ENCODE assay signal across 1 cellular context in the genomic region with DNA sequence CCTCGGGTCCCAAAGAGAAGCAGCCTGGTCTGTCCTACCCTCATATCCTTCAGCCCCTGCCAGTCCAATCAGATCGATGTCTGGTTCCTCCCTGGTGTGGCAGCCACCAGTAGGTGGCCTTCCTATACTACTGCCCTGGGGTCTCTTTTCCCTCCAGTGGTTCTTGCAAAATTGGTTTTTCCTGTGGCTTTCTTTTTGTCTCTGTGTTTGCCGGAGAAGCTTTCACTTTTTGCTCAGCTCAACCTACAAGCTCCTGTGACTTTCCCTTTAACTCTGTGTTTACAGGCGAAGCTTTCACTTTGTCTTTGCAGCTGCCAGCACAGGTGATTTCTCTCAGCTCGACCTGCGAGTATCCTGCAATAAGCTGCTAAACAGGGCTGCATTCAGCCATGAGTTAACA.
TF ChIP-seq lines count a peak whose summit lies in the region.

No MANE protein-coding gene starts in this region.

TF ChIP-seq in K562, 482 proteins besides CTCF, POLR2A, EP300 and RAD21 (continued from another document):
- TF ChIP-seq, protein P1, sequence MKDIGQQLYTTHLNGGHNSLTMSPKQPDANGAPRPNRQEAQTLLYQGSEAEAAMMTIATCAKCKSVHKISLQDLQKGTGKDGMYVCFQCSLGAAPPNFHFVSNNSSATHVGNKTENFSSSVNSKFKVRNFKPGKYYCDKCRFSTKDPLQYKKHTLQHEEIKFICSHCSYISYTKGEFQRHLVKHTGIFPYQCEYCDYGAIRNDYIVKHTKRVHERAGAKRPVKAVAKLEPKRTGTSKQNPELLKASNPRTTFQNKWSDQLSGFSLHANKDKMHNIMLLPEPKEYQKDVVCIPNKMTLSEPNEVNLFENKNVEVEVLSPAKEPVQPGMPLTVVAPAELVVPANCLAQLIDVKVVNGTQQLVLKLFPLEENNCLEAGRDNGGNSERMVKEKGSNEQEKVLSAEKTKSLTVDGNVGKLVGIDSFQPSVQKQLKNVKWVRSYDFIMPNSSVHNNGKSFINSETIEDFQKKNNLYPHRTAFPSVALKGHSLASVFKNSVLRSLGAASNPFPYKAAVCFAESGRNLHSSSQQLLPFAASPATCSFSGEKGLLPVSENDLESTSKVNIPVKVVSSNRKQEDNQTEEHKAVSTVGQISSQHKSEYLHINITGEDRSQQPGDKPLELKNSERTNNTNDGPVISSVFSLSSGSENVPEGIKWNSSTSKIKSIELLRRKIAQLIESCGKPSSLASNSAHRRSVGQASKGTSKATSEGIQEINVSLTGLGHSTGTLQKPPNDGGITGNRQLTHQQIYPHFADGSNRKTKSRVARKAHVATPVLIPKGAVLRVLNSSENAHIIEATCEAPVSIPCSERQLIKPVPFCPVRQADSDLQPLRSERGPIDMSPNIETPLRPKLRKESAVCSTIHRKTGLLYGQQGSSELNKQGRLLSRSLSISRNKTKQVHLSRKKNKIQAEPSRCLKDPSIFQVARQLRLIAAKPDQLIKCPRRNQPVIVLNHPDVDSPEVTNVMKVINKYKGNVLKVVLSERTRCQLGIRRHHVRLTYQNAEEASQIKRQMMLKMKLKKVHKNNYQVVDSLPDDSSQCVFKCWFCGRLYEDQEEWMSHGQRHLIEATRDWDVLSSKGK (CRISPR knock-in tag; IDR thresholded peaks at IDR 0.05), result no peak
- no peak for TF ChIP-seq ZKSCAN1 (IDR thresholded peaks at IDR 0.05; ENCODE audit: low read depth, low read length)
- TF ChIP-seq, protein P2, sequence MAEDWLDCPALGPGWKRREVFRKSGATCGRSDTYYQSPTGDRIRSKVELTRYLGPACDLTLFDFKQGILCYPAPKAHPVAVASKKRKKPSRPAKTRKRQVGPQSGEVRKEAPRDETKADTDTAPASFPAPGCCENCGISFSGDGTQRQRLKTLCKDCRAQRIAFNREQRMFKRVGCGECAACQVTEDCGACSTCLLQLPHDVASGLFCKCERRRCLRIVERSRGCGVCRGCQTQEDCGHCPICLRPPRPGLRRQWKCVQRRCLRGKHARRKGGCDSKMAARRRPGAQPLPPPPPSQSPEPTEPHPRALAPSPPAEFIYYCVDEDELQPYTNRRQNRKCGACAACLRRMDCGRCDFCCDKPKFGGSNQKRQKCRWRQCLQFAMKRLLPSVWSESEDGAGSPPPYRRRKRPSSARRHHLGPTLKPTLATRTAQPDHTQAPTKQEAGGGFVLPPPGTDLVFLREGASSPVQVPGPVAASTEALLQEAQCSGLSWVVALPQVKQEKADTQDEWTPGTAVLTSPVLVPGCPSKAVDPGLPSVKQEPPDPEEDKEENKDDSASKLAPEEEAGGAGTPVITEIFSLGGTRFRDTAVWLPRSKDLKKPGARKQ (CRISPR knock-in tag; IDR thresholded peaks at IDR 0.05), result no peak
- TF ChIP-seq SMC3 (conservative IDR thresholded peaks at IDR 0.05; ENCODE audit: insufficient read depth, low read depth, low read length), result no peak
- TF ChIP-seq EHMT2 (IDR thresholded peaks at IDR 0.05), result no peak
- no peak for TF ChIP-seq POLR2AphosphoS2 (IDR thresholded peaks at IDR 0.05; ENCODE audit: low read length)
- no peak for TF ChIP-seq TEAD4 (IDR thresholded peaks at IDR 0.05; ENCODE audit: low read length)
- TF ChIP-seq TEAD4 (CRISPR knock-in tag; IDR thresholded peaks at IDR 0.05; ENCODE audit: borderline replicate concordance), result no peak
- TF ChIP-seq ZFPM2 (CRISPR knock-in tag; IDR thresholded peaks at IDR 0.05), result no peak
TF ChIP-seq in K562: peak in this region for 0.
